Comparison of ENCODE assay signal across 9 cellular contexts in genomic region chr10:31707578-31708411, GRCh38.
DNase-seq lines count a peak whose midpoint lies in the region; ATAC-seq and TF ChIP-seq lines count a peak whose summit lies in the region.
"Had no signal": no experiment of that assay in that cellular context is flagged by ENCODE, and none has a peak within 500 bp of the region (broad histone marks: within the 10 kb centered on the region; RNA-seq: fewer than 3 reads in every experiment).

No MANE protein-coding gene starts in this region.

- TF ChIP-seq POLR2A in GM15510 (IDR thresholded peaks at IDR 0.05; ENCODE audit: borderline replicate concordance, extremely low read depth, insufficient read length) = peak; percentile 29

- H3K27me3 Mint-ChIP-seq in activated naive CD8-positive, alpha-beta T cell treated with anti-CD3 and anti-CD28 coated beads, Interleukin-2, amount 10 ng/mL, durations not matched to agents 7 days and 5 days = no peaks in the 10 kb centered on the region

- H3K4me3 Mint-ChIP-seq in activated naive CD8-positive, alpha-beta T cell treated with anti-CD3 and anti-CD28 coated beads, Interleukin-2, amount 10 ng/mL, durations not matched to agents 7 days and 5 days = peak overlapping the region; percentile 54

- DNase-seq in NCI-H2227 treated with DMSO at 0.1 percent for 48 hours (lab: John Stamatoyannopoulos, UW) = peak; percentile 35
- DNase-seq in activated naive CD8-positive, alpha-beta T cell treated with anti-CD3 and anti-CD28 coated beads, Interleukin-2, amount 10 ng/mL, durations not matched to agents 7 days and 5 days = peak; percentile 64
- DNase-seq in left ventricle myocardium inferior = peak; percentile 74
- peak; percentile 68 for DNase-seq in renal cortical epithelial cell (ENCODE audit: low read depth)
- DNase-seq in HuH-7 (ENCODE audit: low spot score) = no peak
- no peak for DNase-seq in effector memory CD4-positive, alpha-beta T cell

- H3K27ac Mint-ChIP-seq in activated naive CD8-positive, alpha-beta T cell treated with anti-CD3 and anti-CD28 coated beads, Interleukin-2, amount 10 ng/mL, durations not matched to agents 7 days and 5 days = peak overlapping the region; percentile 89

- intact Hi-C loops in left ventricle myocardium inferior (cut with micrococcal nuclease) = loop anchor here (10.0 kb wide), 1 partner anchor 47 kb away; no protein-coding TSS in a partner anchor

- peaks cover 15% of the 10 kb centered on the region for H3K4me1 Mint-ChIP-seq in activated naive CD8-positive, alpha-beta T cell treated with anti-CD3 and anti-CD28 coated beads, Interleukin-2, amount 10 ng/mL, durations not matched to agents 7 days and 5 days

- POLR2A ChIA-PET in activated naive CD8-positive, alpha-beta T cell treated with anti-CD3 and anti-CD28 coated beads, Interleukin-2, amount 10 ng/mL, durations not matched to agents 7 days and 5 days (lab: Charles Lee) = interaction anchor here (1.7 kb wide), 1 partner anchor 38 kb away, joined by 5 read pairs; no protein-coding TSS in a partner anchor

- H3K9me3 Mint-ChIP-seq in activated naive CD8-positive, alpha-beta T cell treated with anti-CD3 and anti-CD28 coated beads, Interleukin-2, amount 10 ng/mL, durations not matched to agents 7 days and 5 days = peaks cover 12% of the 10 kb centered on the region

- TF ChIP-seq CTCF in left ventricle myocardium inferior (IDR thresholded peaks at IDR 0.05; ENCODE audit: borderline replicate concordance) = no peak

- peaks cover 50% of the 10 kb centered on the region for H3K4me1 ChIP-seq in left ventricle myocardium inferior
- peaks cover 7% of the 10 kb centered on the region for H3K4me1 ChIP-seq in effector memory CD4-positive, alpha-beta T cell (ENCODE audit: control insufficient read depth, insufficient read depth, low read length, poor library complexity, severe bottlenecking)

- H3K36me3 Mint-ChIP-seq in activated naive CD8-positive, alpha-beta T cell treated with anti-CD3 and anti-CD28 coated beads, Interleukin-2, amount 10 ng/mL, durations not matched to agents 7 days and 5 days = peaks cover 9% of the 10 kb centered on the region

- H3K9me3 ChIP-seq in left ventricle myocardium inferior (replicated peaks) = peaks cover 36% of the 10 kb centered on the region
- H3K9me3 ChIP-seq in effector memory CD4-positive, alpha-beta T cell (ENCODE audit: control insufficient read depth, low read length) = no peaks in the 10 kb centered on the region

- H3K27me3 ChIP-seq in left ventricle myocardium inferior (ENCODE audit: low read depth) = no peaks in the 10 kb centered on the region
- H3K27me3 ChIP-seq in effector memory CD4-positive, alpha-beta T cell (replicated peaks; ENCODE audit: control insufficient read depth, insufficient read depth, low read length, poor library complexity, severe bottlenecking) = no peaks in the 10 kb centered on the region

- no peaks in the 10 kb centered on the region for H3K36me3 ChIP-seq in left ventricle myocardium inferior
- H3K36me3 ChIP-seq in effector memory CD4-positive, alpha-beta T cell (ENCODE audit: control insufficient read depth, insufficient read depth, low read length) = no peaks in the 10 kb centered on the region

- H3K27ac ChIP-seq in left ventricle myocardium inferior (replicated peaks) = peak overlapping the region; percentile 92
- no peak overlapping the region for H3K27ac ChIP-seq in effector memory CD4-positive, alpha-beta T cell (ENCODE audit: insufficient read depth, low read length, poor library complexity, severe bottlenecking)
- H3K27ac ChIP-seq: epithelial cell of prostate had no signal

- peak overlapping the region; percentile 41 for H3K4me3 ChIP-seq in left ventricle myocardium inferior
- H3K4me3 ChIP-seq in effector memory CD4-positive, alpha-beta T cell (ENCODE audit: insufficient read depth, low read depth, low read length, poor library complexity, severe bottlenecking) = no peak overlapping the region

- ATAC-seq in HG02610 (IDR thresholded peaks at IDR 0.05; ENCODE audit: unreplicated experiment) = peak; percentile 90
- peak; percentile 95 for ATAC-seq in activated naive CD8-positive, alpha-beta T cell treated with anti-CD3 and anti-CD28 coated beads, Interleukin-2, amount 10 ng/mL, durations not matched to agents 7 days and 5 days (ENCODE audit: low read depth)

Comparison
In these comparisons a context has a peak if more than half of its experiments do, and no peak if none do; other contexts are left out.
1. DNase-seq: peak in NCI-H2227 treated with DMSO at 0.1 percent for 48 hours (single experiment), activated naive CD8-positive, alpha-beta T cell treated with anti-CD3 and anti-CD28 coated beads, Interleukin-2, amount 10 ng/mL, durations not matched to agents 7 days and 5 days (single experiment), left ventricle myocardium inferior (single experiment) and renal cortical epithelial cell (single experiment); none in HuH-7 (single experiment) and effector memory CD4-positive, alpha-beta T cell (0 of 3).